In genomic region chr4:56544573-56545131, GRCh38 we compare ENCODE assay signal across 8 cellular contexts.
DNase-seq lines count a peak whose midpoint lies in the region; ATAC-seq lines count a peak whose summit lies in the region.

No MANE protein-coding gene starts in this region.

- DNase-seq in 8988T, result peak; percentile 69
- DNase-seq in NCI-H2196 treated with DMSO at 0.1 percent for 48 hours (lab: John Stamatoyannopoulos, UW; ENCODE audit: unreplicated experiment), result peak; percentile 43
- peak; percentile 70 for DNase-seq in activated CD4-positive, CD25-positive, alpha-beta regulatory T cell treated with anti-CD3 and anti-CD28 coated beads, Interleukin-2, amount 50 U/mL, for 16 hours (ENCODE audit: low read depth, low spot score)
- peak; percentile 74 for DNase-seq in central memory CD4-positive, alpha-beta T cell
- DNase-seq in islet precursor cell, result peak; percentile 98
- peak; percentile 70 to 90 (median 82) for DNase-seq in stimulated activated CD4-positive, alpha-beta T cell treated with anti-CD3 and anti-CD28 coated beads, Interleukin-12 subunit alpha, Interleukin-12 subunit beta, amount 100 ng/mL, for 48 hours (ENCODE audit: low read depth in 2 of 3, low spot score in 1 of 3)

- ATAC-seq in GM18511 (IDR thresholded peaks at IDR 0.05; ENCODE audit: unreplicated experiment) (peak; percentile 99), HG03060 (IDR thresholded peaks at IDR 0.05; ENCODE audit: low read depth, unreplicated experiment) (peak; percentile 79)

Comparison
In these comparisons a context has a peak if more than half of its experiments do, and no peak if none do; other contexts are left out.
1. Peak in every context shown above with its lines: DNase-seq and ATAC-seq.
2. DNase-seq: peak in every context shown above with its lines; median percentile 98 in islet precursor cell; 82 in stimulated activated CD4-positive, alpha-beta T cell treated with anti-CD3 and anti-CD28 coated beads, Interleukin-12 subunit alpha, Interleukin-12 subunit beta, amount 100 ng/mL, for 48 hours; 74 in central memory CD4-positive, alpha-beta T cell; 70 in activated CD4-positive, CD25-positive, alpha-beta regulatory T cell treated with anti-CD3 and anti-CD28 coated beads, Interleukin-2, amount 50 U/mL, for 16 hours; 69 in 8988T; 43 in NCI-H2196 treated with DMSO at 0.1 percent for 48 hours.